1 cellular context compared by ENCODE assay signal in genomic region chr2:233387225-233387624, GRCh38.
TF ChIP-seq lines count a peak whose summit lies in the region.

No MANE protein-coding gene starts in this region.

TF ChIP-seq in HepG2, 621 proteins besides CTCF, POLR2A, EP300 and RAD21:
- no peak for TF ChIP-seq RORA (CRISPR knock-in tag; IDR thresholded peaks at IDR 0.05)
- TF ChIP-seq, protein P1, sequence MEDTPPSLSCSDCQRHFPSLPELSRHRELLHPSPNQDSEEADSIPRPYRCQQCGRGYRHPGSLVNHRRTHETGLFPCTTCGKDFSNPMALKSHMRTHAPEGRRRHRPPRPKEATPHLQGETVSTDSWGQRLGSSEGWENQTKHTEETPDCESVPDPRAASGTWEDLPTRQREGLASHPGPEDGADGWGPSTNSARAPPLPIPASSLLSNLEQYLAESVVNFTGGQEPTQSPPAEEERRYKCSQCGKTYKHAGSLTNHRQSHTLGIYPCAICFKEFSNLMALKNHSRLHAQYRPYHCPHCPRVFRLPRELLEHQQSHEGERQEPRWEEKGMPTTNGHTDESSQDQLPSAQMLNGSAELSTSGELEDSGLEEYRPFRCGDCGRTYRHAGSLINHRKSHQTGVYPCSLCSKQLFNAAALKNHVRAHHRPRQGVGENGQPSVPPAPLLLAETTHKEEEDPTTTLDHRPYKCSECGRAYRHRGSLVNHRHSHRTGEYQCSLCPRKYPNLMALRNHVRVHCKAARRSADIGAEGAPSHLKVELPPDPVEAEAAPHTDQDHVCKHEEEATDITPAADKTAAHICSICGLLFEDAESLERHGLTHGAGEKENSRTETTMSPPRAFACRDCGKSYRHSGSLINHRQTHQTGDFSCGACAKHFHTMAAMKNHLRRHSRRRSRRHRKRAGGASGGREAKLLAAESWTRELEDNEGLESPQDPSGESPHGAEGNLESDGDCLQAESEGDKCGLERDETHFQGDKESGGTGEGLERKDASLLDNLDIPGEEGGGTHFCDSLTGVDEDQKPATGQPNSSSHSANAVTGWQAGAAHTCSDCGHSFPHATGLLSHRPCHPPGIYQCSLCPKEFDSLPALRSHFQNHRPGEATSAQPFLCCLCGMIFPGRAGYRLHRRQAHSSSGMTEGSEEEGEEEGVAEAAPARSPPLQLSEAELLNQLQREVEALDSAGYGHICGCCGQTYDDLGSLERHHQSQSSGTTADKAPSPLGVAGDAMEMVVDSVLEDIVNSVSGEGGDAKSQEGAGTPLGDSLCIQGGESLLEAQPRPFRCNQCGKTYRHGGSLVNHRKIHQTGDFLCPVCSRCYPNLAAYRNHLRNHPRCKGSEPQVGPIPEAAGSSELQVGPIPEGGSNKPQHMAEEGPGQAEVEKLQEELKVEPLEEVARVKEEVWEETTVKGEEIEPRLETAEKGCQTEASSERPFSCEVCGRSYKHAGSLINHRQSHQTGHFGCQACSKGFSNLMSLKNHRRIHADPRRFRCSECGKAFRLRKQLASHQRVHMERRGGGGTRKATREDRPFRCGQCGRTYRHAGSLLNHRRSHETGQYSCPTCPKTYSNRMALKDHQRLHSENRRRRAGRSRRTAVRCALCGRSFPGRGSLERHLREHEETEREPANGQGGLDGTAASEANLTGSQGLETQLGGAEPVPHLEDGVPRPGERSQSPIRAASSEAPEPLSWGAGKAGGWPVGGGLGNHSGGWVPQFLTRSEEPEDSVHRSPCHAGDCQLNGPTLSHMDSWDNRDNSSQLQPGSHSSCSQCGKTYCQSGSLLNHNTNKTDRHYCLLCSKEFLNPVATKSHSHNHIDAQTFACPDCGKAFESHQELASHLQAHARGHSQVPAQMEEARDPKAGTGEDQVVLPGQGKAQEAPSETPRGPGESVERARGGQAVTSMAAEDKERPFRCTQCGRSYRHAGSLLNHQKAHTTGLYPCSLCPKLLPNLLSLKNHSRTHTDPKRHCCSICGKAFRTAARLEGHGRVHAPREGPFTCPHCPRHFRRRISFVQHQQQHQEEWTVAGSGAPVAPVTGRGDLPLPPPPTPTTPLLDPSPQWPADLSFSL (CRISPR knock-in tag; IDR thresholded peaks at IDR 0.05): no peak
- no peak for TF ChIP-seq CBX2 (IDR thresholded peaks at IDR 0.05; ENCODE audit: low read depth, low read length)
- TF ChIP-seq CBX2 (CRISPR knock-in tag; IDR thresholded peaks at IDR 0.05; ENCODE audit: low read depth): no peak
- TF ChIP-seq SRSF4 (IDR thresholded peaks at IDR 0.05; ENCODE audit: low read depth, low read length, poor library complexity, severe bottlenecking): no peak
- TF ChIP-seq, protein P2, sequence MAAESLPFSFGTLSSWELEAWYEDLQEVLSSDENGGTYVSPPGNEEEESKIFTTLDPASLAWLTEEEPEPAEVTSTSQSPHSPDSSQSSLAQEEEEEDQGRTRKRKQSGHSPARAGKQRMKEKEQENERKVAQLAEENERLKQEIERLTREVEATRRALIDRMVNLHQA (CRISPR knock-in tag; IDR thresholded peaks at IDR 0.05): no peak
- no peak for TF ChIP-seq JDP2 (CRISPR knock-in tag; IDR thresholded peaks at IDR 0.05; ENCODE audit: borderline replicate concordance)
- TF ChIP-seq, protein P3, sequence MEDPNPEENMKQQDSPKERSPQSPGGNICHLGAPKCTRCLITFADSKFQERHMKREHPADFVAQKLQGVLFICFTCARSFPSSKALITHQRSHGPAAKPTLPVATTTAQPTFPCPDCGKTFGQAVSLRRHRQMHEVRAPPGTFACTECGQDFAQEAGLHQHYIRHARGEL (CRISPR knock-in tag; IDR thresholded peaks at IDR 0.05): no peak
- no peak for TF ChIP-seq YEATS4 (CRISPR knock-in tag; IDR thresholded peaks at IDR 0.05; ENCODE audit: borderline replicate concordance)
- no peak for TF ChIP-seq ZNF17 (CRISPR knock-in tag; IDR thresholded peaks at IDR 0.05)
